In genomic region chr1:151254217-151255213, GRCh38 we compare ENCODE assay signal across 1 cellular context.
TF ChIP-seq lines count a peak whose summit lies in the region.

PSMD4 (plus strand) TSS chr1:151254734; CDS start chr1:151254783, 49 bp downstream.

TF ChIP-seq in HepG2, 621 proteins besides CTCF, POLR2A, EP300 and RAD21 (continued from another document and continues in another):
- TF ChIP-seq ZNF280B (CRISPR knock-in tag; IDR thresholded peaks at IDR 0.05; ENCODE audit: borderline replicate concordance) = peak; percentile 53; the same call in 1 of the 2 replicates
- TF ChIP-seq ZNF589 (CRISPR knock-in tag; conservative IDR thresholded peaks at IDR 0.05) = peak; percentile 62; the same call in 1 of the 2 replicates
- TF ChIP-seq REPIN1 (CRISPR knock-in tag; IDR thresholded peaks at IDR 0.05; ENCODE audit: borderline replicate concordance, low read depth) = peak; percentile 50; the same call in 1 of the 2 replicates
- TF ChIP-seq ZNF230 (CRISPR knock-in tag; IDR thresholded peaks at IDR 0.05) = no peak
- peak; percentile 71; the same call in 1 of the 2 replicates for TF ChIP-seq YEATS2 (CRISPR knock-in tag; IDR thresholded peaks at IDR 0.05; ENCODE audit: borderline replicate concordance)
- no peak for TF ChIP-seq PAWR (CRISPR knock-in tag; IDR thresholded peaks at IDR 0.05; ENCODE audit: borderline replicate concordance)
- 0 out of 2 replicates have a peak, but pooled peaks have one; percentile 31 for TF ChIP-seq FOXP1 (IDR thresholded peaks at IDR 0.05)
- TF ChIP-seq FOXP1 (CRISPR knock-in tag; IDR thresholded peaks at IDR 0.05) = no peak
- 0 out of 2 replicates have a peak, but pooled peaks have one; percentile 45 for TF ChIP-seq HNRNPL (IDR thresholded peaks at IDR 0.05; ENCODE audit: low read depth, low read length)
- TF ChIP-seq MXI1 (IDR thresholded peaks at IDR 0.05; ENCODE audit: borderline replicate concordance, low read depth, low read length) = peak; percentile 87; the same call in 1 of the 3 replicates
- TF ChIP-seq ZGPAT (CRISPR knock-in tag; IDR thresholded peaks at IDR 0.05) = peak; percentile 67; the same call in 1 of the 2 replicates
- peak; percentile 77; the same call in 1 of the 2 replicates for TF ChIP-seq ZNF788 (CRISPR knock-in tag; IDR thresholded peaks at IDR 0.05; ENCODE audit: borderline replicate concordance)
- peak; percentile 86 for TF ChIP-seq CREM (IDR thresholded peaks at IDR 0.05)
- TF ChIP-seq CREM (CRISPR knock-in tag; IDR thresholded peaks at IDR 0.05) = no peak
- TF ChIP-seq BATF2 (CRISPR knock-in tag; IDR thresholded peaks at IDR 0.05) = 0 out of 2 replicates have a peak, but pooled peaks have one; percentile 43
- peak; percentile 84 for TF ChIP-seq ARID4A (CRISPR knock-in tag; IDR thresholded peaks at IDR 0.05; ENCODE audit: borderline replicate concordance)
- TF ChIP-seq ZC3H4 (CRISPR knock-in tag; IDR thresholded peaks at IDR 0.05; ENCODE audit: borderline replicate concordance) = no peak
- 0 out of 2 replicates have a peak, but pooled peaks have one; percentile 75 for TF ChIP-seq RFXANK (CRISPR knock-in tag; IDR thresholded peaks at IDR 0.05)
- no peak for TF ChIP-seq SOX6 (IDR thresholded peaks at IDR 0.05)
- peak; percentile 43 for TF ChIP-seq SOX6 (CRISPR knock-in tag; IDR thresholded peaks at IDR 0.05)
- TF ChIP-seq ZNF207 (IDR thresholded peaks at IDR 0.05; ENCODE audit: borderline replicate concordance) = no peak
- TF ChIP-seq NRL (CRISPR knock-in tag; IDR thresholded peaks at IDR 0.05; ENCODE audit: borderline replicate concordance) = no peak
- peak; percentile 62; the same call in 1 of the 2 replicates for TF ChIP-seq ZBTB2 (CRISPR knock-in tag; IDR thresholded peaks at IDR 0.05; ENCODE audit: low read depth)
- TF ChIP-seq KDM5B (CRISPR knock-in tag; IDR thresholded peaks at IDR 0.05; ENCODE audit: borderline replicate concordance) = 0 out of 2 replicates have a peak, but pooled peaks have one; percentile 41
- peak; percentile 82; the same call in 1 of the 2 replicates for TF ChIP-seq ZNF724P (CRISPR knock-in tag; IDR thresholded peaks at IDR 0.05; ENCODE audit: borderline replicate concordance)
- peak; percentile 38; the same call in 1 of the 2 replicates for TF ChIP-seq SUZ12 (IDR thresholded peaks at IDR 0.05; ENCODE audit: low read depth, low read length)
- TF ChIP-seq ZNF687 (CRISPR knock-in tag; IDR thresholded peaks at IDR 0.05) = peak; percentile 84
- no peak for TF ChIP-seq ZNF318 (CRISPR knock-in tag; IDR thresholded peaks at IDR 0.05)
- no peak for TF ChIP-seq ZNF75D (CRISPR knock-in tag; IDR thresholded peaks at IDR 0.05; ENCODE audit: borderline replicate concordance)
- TF ChIP-seq HOMEZ (CRISPR knock-in tag; IDR thresholded peaks at IDR 0.05; ENCODE audit: low read depth) = no peak; the same call in 1 of the 2 replicates
- peak; percentile 74 for TF ChIP-seq PHF8 (CRISPR knock-in tag; IDR thresholded peaks at IDR 0.05)
